Comparison of ENCODE assay signal across 10 cellular contexts in the genomic region with DNA sequence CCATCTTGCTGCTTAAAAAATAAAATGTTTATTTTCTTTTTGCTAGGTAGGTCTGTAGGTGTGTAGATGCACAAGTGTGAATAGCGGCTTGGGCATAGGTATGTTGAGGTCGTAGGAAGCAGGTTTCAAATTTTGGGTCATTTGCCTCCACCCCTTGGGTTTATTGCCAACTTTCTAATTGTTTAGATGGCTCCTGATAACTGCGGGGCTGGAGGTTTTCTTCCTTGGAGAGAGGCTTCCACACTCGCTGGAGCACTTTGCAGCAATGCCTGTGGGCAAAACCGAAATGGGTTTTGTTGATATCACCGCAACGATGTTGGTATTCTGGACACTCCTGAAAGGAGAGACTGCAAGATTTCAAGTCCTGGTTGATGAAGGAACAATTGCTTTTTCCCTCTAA. TPM values are rescaled to one million over a fixed set of nuclear protein-coding genes. Genes with fewer than 3 reads are reported as not detected.
"Had no signal": no experiment of that assay in that cellular context is flagged by ENCODE, and none has a peak within 500 bp of the region (broad histone marks: within the 10 kb centered on the region; RNA-seq: fewer than 3 reads in every experiment).

No MANE protein-coding gene starts in this region.

- H3K27ac ChIP-seq: GM23248 had no signal

- FAIRE-seq: H54 had no signal

- H3K27ac Mint-ChIP-seq: H9, HFFc6 had no signal

- H3K9ac ChIP-seq: GM23248 had no signal

- H3K4me3 ChIP-seq: GM23248, HAP-1 had no signal

- ATAC-seq: HCT116 had no signal

- DNase-seq: GM23248, GOT3, H7, H9, HCEC 1CT, HFFc6 had no signal

- H3K4me3 Mint-ChIP-seq: H9, HFFc6 had no signal

- H3K9me3 ChIP-seq: HAP-1 had no signal

- H2AFZ ChIP-seq: GM23248 had no signal

- H3K36me3 ChIP-seq: HAP-1 had no signal

- H3K4me1 ChIP-seq: HAP-1 had no signal

RNA-seq across cellular contexts. Expression of gene POU4F2, which starts 3.9 kb away (rescaled TPM):
- total RNA-seq: GM23248, H4, H7, H9, HFFc6 had no signal
- polyA plus RNA-seq: GM23248 had no signal
